In the genomic region with DNA sequence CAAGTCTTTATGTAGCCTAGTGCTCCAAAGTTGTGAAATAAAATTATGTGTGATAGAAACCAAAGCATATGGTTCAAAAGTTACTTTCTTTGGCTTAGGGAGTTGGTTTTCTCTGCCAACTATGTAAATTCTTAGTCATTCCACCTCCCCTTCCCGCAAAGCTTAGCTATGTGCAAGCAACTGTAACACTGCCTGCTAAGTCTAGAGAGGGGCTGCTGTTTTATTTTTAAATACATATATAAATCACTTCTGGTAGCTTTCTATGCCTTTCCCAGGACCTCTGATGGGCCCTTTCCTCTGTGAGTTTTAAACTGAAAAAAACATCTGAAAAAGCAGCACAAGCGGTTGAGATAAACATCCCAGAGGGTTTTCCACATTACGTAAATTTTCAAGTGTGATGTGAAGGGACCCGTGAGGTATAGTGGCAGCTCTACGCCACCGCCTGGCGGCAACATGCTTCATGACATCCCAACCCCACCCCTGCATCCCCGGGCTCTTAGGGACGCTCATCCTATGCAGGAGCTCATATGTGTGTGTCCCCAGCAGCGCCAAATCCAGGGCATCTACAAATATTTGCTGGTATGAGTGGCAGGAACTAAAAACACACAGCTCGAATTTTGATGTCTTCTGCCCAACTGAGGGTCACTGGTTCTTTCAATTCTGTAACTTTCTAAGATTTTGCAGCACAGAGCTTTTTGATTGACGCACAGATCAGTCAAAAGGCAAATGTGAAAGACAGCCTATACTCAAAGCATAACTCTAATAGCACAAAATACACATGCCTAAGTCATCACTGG, we compare ENCODE assay signal across 9 cellular contexts. TPM values are rescaled to one million over a fixed set of nuclear protein-coding genes. Genes with fewer than 3 reads are reported as not detected.
DNase-seq lines count a peak whose midpoint lies in the region; ATAC-seq and TF ChIP-seq lines count a peak whose summit lies in the region.
"Had no signal": no experiment of that assay in that cellular context is flagged by ENCODE, and none has a peak within 500 bp of the region (broad histone marks: within the 10 kb centered on the region; RNA-seq: fewer than 3 reads in every experiment).

No MANE protein-coding gene starts in this region.

- TF ChIP-seq CTCF in heart right ventricle (IDR thresholded peaks at IDR 0.05) (peak in 6 of 9 donors; percentile 15 to 49 (median 30)), tibial artery (IDR thresholded peaks at IDR 0.05) (peak; percentile 41), uterus (IDR thresholded peaks at IDR 0.05) (no peak)

- H3K4me3 ChIP-seq in heart right ventricle, result no peak overlapping the region
- H3K4me3 ChIP-seq in tibial artery, result no peak overlapping the region
- H3K4me3 ChIP-seq in uterus, result no peak overlapping the region

- peaks cover 0 to 1% (median 0%) of the 10 kb centered on the region in 9 donors for H3K4me1 ChIP-seq in heart right ventricle
- H3K4me1 ChIP-seq in tibial artery, result peaks cover 0 to 11% (median 0%) of the 10 kb centered on the region in 4 donors
- H3K4me1 ChIP-seq in uterus, result no peaks in the 10 kb centered on the region

- no peak overlapping the region for H3K27ac ChIP-seq in heart right ventricle
- peak overlapping the region; percentile 6 to 27 for H3K27ac ChIP-seq in tibial artery
- H3K27ac ChIP-seq in uterus, result no peak overlapping the region

- TF ChIP-seq POLR2A in uterus (IDR thresholded peaks at IDR 0.05), result no peak

- ATAC-seq in GM21825 (IDR thresholded peaks at IDR 0.05; ENCODE audit: unreplicated experiment) (peak; percentile 46), heart right ventricle (no peak), GM18907 (IDR thresholded peaks at IDR 0.05; ENCODE audit: unreplicated experiment) (no peak), HG03378 (IDR thresholded peaks at IDR 0.05; ENCODE audit: unreplicated experiment) (no peak)

- H3K27me3 ChIP-seq in heart right ventricle, result no peaks in the 10 kb centered on the region
- H3K27me3 ChIP-seq in tibial artery, result no peaks in the 10 kb centered on the region
- H3K27me3 ChIP-seq in uterus, result no peaks in the 10 kb centered on the region

- DNase-seq in Daoy (ENCODE audit: low read depth) (peak; percentile 71), RPMI8226 (peak; percentile 44), heart right ventricle (peak in 1 of 2 donors; percentile 23), tibial artery (no peak), uterus (no peak)

- peaks cover 0 to 22% (median 10%) of the 10 kb centered on the region in 9 donors for H3K36me3 ChIP-seq in heart right ventricle
- H3K36me3 ChIP-seq in tibial artery, result peaks cover 15 to 25% (median 20%) of the 10 kb centered on the region in 3 donors
- no peaks in the 10 kb centered on the region for H3K36me3 ChIP-seq in uterus

- H3K9me3 ChIP-seq in heart right ventricle, result no peaks in the 10 kb centered on the region
- H3K9me3 ChIP-seq in tibial artery, result no peaks in the 10 kb centered on the region
- no peaks in the 10 kb centered on the region for H3K9me3 ChIP-seq in uterus

- WGBS in heart right ventricle, 2 donors, result 49 to 52% methylated on average over 12 of the region's 12 CpGs

- intact Hi-C loops in heart right ventricle (cut with DNase I) (no loop called here), tibial artery (cut with DNase I; ENCODE audit: low total_unique reads) (no loop called here), uterus (cut with DNase I; ENCODE audit: low total_unique reads) (no loop called here)

RNA-seq across cellular contexts. Expression of a gene that starts 12.8 kb away (rescaled TPM):
- total RNA-seq in Daoy (2014; rRNA removed; shearing (Covaris generic)), result 18.4 and 22.4 TPM in 2 replicates
- total RNA-seq in heart right ventricle, result 10 to 100 TPM in 1 of 10 donors, 1 to 10 TPM in 9; 6.4 to 10.4 (median 8.9) TPM
- 10 to 100 TPM in 1 of 2 donors, 1 to 10 TPM in 1; 7.3 to 11.5 TPM for polyA plus RNA-seq in heart right ventricle
- 10 to 100 TPM; 10.3 to 34.8 (median 15.9) TPM for total RNA-seq in uterus

RNA-seq across cellular contexts. Expression of a gene that starts 53.6 kb away (rescaled TPM):
- total RNA-seq in Daoy (2014; rRNA removed; shearing (Covaris generic)), result not detected in 2 replicates
- total RNA-seq in heart right ventricle (1 to 10 TPM in 8 of 10 donors, under 1 TPM in 2; 0.58 to 5.9 (median 2.0) TPM), uterus (under 1 TPM in 1 of 4 donors, not detected in 3; 0.55 TPM)
- polyA plus RNA-seq in heart right ventricle, result 1 to 10 TPM in 1 of 2 donors, under 1 TPM in 1; 0.39 to 1.1 TPM
- total RNA-seq: epithelial cell of proximal tubule had no signal

Comparison
In these comparisons a context has a peak if more than half of its experiments do, and no peak if none do; other contexts are left out.
1. DNase-seq: peak in Daoy (single experiment) and RPMI8226 (single experiment); none in tibial artery (0 of 2) and uterus (0 of 2).
2. H3K27ac ChIP-seq: peak in tibial artery (2 of 2); none in heart right ventricle (0 of 10) and uterus (0 of 2).
3. CTCF ChIP-seq: peak in heart right ventricle (6 of 9) and tibial artery (2 of 2); none in uterus (0 of 4).